8 cellular contexts compared by ENCODE assay signal in the genomic region with DNA sequence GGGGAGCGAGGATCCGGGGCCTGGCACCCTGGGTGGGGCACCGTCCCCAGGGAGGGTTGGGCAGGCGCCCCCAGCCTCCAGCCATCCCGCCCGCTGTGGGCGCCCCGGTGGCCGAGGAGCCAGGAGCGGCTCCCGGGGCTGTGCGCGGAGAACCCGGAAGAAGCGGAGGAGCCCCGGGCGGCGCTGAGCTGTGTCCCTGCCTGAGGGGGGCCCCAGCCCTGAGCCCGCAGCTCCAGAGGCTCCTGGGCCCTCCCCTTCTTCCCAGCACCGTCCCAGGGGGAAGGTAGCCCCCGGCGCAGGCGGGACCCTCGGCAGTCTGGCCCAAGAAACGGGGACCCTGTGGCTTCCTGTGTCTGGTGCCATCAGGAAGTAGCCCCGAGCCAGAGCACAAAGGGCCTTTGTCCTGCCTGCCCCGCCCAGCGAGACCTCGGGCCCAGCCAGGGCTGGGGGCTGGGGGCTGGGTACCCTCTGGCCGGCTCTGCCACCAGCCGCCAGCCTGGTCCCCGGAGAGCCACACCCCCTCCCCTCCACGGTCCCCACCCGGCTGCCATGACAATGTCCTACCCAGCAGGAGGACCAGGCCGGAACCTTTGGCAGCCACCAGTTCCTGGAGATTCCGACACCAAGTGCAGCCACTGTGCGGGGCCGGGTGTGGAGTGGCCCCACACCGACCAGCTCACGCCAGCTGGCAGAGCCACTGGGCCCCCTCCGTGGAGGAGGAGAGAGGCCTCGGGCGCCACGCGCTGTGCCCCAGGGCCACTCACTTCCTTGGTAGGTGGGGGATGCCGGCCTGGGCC. TPM values are rescaled to one million over a fixed set of nuclear protein-coding genes. Genes with fewer than 3 reads are reported as not detected.
DNase-seq lines count a peak whose midpoint lies in the region; ATAC-seq and TF ChIP-seq lines count a peak whose summit lies in the region.

No MANE protein-coding gene starts in this region.

- H3K4me1 Mint-ChIP-seq in osteocyte (ENCODE audit: unreplicated experiment): peaks cover 3% of the 10 kb centered on the region

- peaks cover 5% of the 10 kb centered on the region for H3K9me3 Mint-ChIP-seq in osteocyte (ENCODE audit: unreplicated experiment)

- H3K4me3 ChIP-seq in Panc1 (ENCODE audit: low read depth in 2 of 2, low read length in 2 of 2): peak overlapping the region; percentile 43 to 56
- peak overlapping the region; percentile 23 to 40 for H3K4me3 ChIP-seq in body of pancreas
- peak overlapping the region; percentile 30 for H3K4me3 ChIP-seq in iPS-11a (ENCODE audit: low read depth, low read length)

- intact Hi-C loops in Panc1 (cut with micrococcal nuclease; ENCODE audit: unreplicated experiment): no loop called here
- intact Hi-C loops in body of pancreas (cut with DNase I): no loop called here
- intact Hi-C loops in sciatic nerve (cut with DNase I): no loop called here

- CTCF ChIA-PET in Panc1 (lab: Charles Lee): interaction anchor here (0.5 kb wide), 1 partner anchor 99 kb away, joined by 4 read pairs; no protein-coding TSS in a partner anchor

- POLR2A ChIA-PET in Panc1 (lab: Charles Lee): interaction anchor here (0.7 kb wide), 1 partner anchor 20 kb away, joined by 3 read pairs; no protein-coding TSS in a partner anchor

- in situ Hi-C loops in Panc1 (cut with HindIII; ENCODE audit: low pct_unique_long_range_greater_than_20kb, low sequenced_read_pairs): no loop called here

- H3K36me3 Mint-ChIP-seq in osteocyte (ENCODE audit: unreplicated experiment): no peaks in the 10 kb centered on the region

- no peak overlapping the region for H3K4me3 Mint-ChIP-seq in osteocyte (ENCODE audit: unreplicated experiment)

- no peaks in the 10 kb centered on the region for H3K27me3 ChIP-seq in Panc1 (ENCODE audit: control insufficient read depth, insufficient read depth, low read length)
- H3K27me3 ChIP-seq in body of pancreas: no peaks in the 10 kb centered on the region

- DNase-seq in COLO829 (ENCODE audit: low spot score) (peak; percentile 34), Panc1 (ENCODE audit: low read depth, low spot score) (no peak), body of pancreas (peak; percentile 69 to 84 (median 78)), sciatic nerve (ENCODE audit: low spot score) (peak; percentile 79), osteocyte (ENCODE audit: extremely low spot score, unreplicated experiment) (no peak)

- H3K4me1 ChIP-seq in Panc1 (ENCODE audit: control insufficient read depth, insufficient read depth, low read length) (peaks cover 12% of the 10 kb centered on the region), body of pancreas (peaks cover 26% of the 10 kb centered on the region)

- no TSS peak for BruUV-seq in Panc1 (replicated peaks; lab: Mats Ljungman, UMichigan)

- H3K36me3 ChIP-seq in Panc1 (ENCODE audit: control insufficient read depth, insufficient read depth, low read length): no peaks in the 10 kb centered on the region; the same call in 1 of the 2 replicates
- no peaks in the 10 kb centered on the region for H3K36me3 ChIP-seq in body of pancreas (replicated peaks in 1 of 2; ENCODE audit: insufficient read depth in 1 of 2, low read depth in 2 of 2)

- H3K9me3 ChIP-seq in Panc1 (ENCODE audit: control insufficient read depth, insufficient read depth, low read depth, low read length) (no peaks in the 10 kb centered on the region), body of pancreas (no peaks in the 10 kb centered on the region)

- 9 to 14% methylated on average over 6 to 38 of the region's 46 CpGs for WGBS in body of pancreas, 2 donors

- H3K27ac Mint-ChIP-seq in osteocyte (ENCODE audit: unreplicated experiment): no peak overlapping the region

- TF ChIP-seq CTCF in Panc1 (IDR thresholded peaks at IDR 0.05): no peak
- TF ChIP-seq CTCF in body of pancreas (IDR thresholded peaks at IDR 0.05): no peak
- TF ChIP-seq CTCF in osteocyte (IDR thresholded peaks at IDR 0.05): no peak

- peak overlapping the region; percentile 88 for H3K27ac ChIP-seq in Panc1 (ENCODE audit: low read length)
- H3K27ac ChIP-seq in body of pancreas: peak overlapping the region; percentile 90 to 100 (median 98)

- ATAC-seq in GM21786 (IDR thresholded peaks at IDR 0.05; ENCODE audit: unreplicated experiment) (peak; percentile 37), Panc1 (peak; percentile 65), body of pancreas (peak; percentile 61), sciatic nerve (peak; percentile 53), HG02970 (IDR thresholded peaks at IDR 0.05; ENCODE audit: low FRiP score, unreplicated experiment) (no peak)

- no peaks in the 10 kb centered on the region for H3K27me3 Mint-ChIP-seq in osteocyte (ENCODE audit: unreplicated experiment)

- TF ChIP-seq POLR2A in body of pancreas (IDR thresholded peaks at IDR 0.05): peak; percentile 21 to 80 (median 74)

RNA-seq across cellular contexts. Expression of a gene that starts 15.6 kb away (rescaled TPM):
- total RNA-seq in Panc1 (2021; ENCODE audit: unreplicated experiment): not detected
- not detected for polyA plus RNA-seq in Panc1 (2012; ENCODE audit: insufficient read length)
- under 1 TPM; 0.66 to 0.78 TPM for total RNA-seq in body of pancreas
- 0.71 TPM for total RNA-seq in sciatic nerve
- not detected in 2 replicates for total RNA-seq in osteocyte

RNA-seq across cellular contexts. Expression of a gene that starts 42.2 kb away (rescaled TPM):
- total RNA-seq in Panc1 (2021; ENCODE audit: unreplicated experiment) (28.8 TPM), body of pancreas (10 to 100 TPM in 1 of 2 donors, 1 to 10 TPM in 1; 8.8 to 13.2 TPM), sciatic nerve (12.0 TPM), osteocyte (16.9 and 17.9 TPM in 2 replicates)
- 25.8 TPM for polyA plus RNA-seq in Panc1 (2012; ENCODE audit: insufficient read length)

RNA-seq across cellular contexts. Expression of a gene that starts 48.3 kb away (rescaled TPM):
- total RNA-seq in Panc1 (2021; ENCODE audit: unreplicated experiment) (4.3 TPM), body of pancreas (not detected), sciatic nerve (0.58 TPM), osteocyte (not detected in 2 replicates)
- 8.2 TPM for polyA plus RNA-seq in Panc1 (2012; ENCODE audit: insufficient read length)

RNA-seq across cellular contexts. Expression of a gene that starts 55.8 kb away (rescaled TPM):
- total RNA-seq in Panc1 (2021; ENCODE audit: unreplicated experiment) (0.62 TPM), body of pancreas (1 to 10 TPM in 1 of 2 donors, under 1 TPM in 1; 0.99 to 2.6 TPM), sciatic nerve (2.5 TPM), osteocyte (0.19 TPM in 1 of 2 replicates, not detected in the other)
- polyA plus RNA-seq in Panc1 (2012; ENCODE audit: insufficient read length): not detected

Comparison
In these comparisons a context has a peak if more than half of its experiments do, and no peak if none do; other contexts are left out.
1. DNase-seq: peak in COLO829 (single experiment), body of pancreas (4 of 4) and sciatic nerve (single experiment); none in Panc1 (single experiment) and osteocyte (single experiment).
2. Peak in every context shown above with its lines, with median percentiles within 50 percentile points of each other: H3K4me3 ChIP-seq.